In the genomic region with DNA sequence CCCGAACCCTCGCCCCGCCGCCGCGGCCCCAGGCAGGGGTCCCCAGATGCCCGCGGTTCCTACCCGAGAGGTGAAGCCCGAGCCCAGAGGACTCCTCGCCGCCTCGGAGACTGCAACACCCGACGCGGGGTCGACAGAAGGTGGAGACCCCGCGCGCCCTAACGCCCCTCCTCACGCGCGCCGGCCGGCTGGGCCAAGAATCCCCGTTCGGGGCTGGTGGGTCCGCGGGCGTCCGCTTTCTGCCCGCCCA, we compare ENCODE assay signal across 7 cellular contexts. TPM values are rescaled to one million over a fixed set of nuclear protein-coding genes. Genes with fewer than 3 reads are reported as not detected.
DNase-seq lines count a peak whose midpoint lies in the region; ATAC-seq and TF ChIP-seq lines count a peak whose summit lies in the region.

No MANE protein-coding gene starts in this region.

- no peaks in the 10 kb centered on the region for H3K9me3 Mint-ChIP-seq in naive thymus-derived CD8-positive, alpha-beta T cell

- peak overlapping the region; percentile 41; the same call in 1 of the 2 replicates for H2AFZ ChIP-seq in Loucy (ENCODE audit: low read length)

- POLR2A ChIA-PET in naive thymus-derived CD8-positive, alpha-beta T cell (lab: Charles Lee), result interaction anchor here (1.0 to 2.6 kb wide), 11 partner anchors 23 to 334 kb away, joined by 3 to 16 read pairs (median 6); a partner anchor contains a TSS

- peaks cover 15 to 53% (median 40%) of the 10 kb centered on the region in 4 donors for H3K4me1 Mint-ChIP-seq in naive thymus-derived CD8-positive, alpha-beta T cell

- H3K9ac ChIP-seq in Loucy (ENCODE audit: low read depth, low read length, poor library complexity, severe bottlenecking), result peak overlapping the region; percentile 98

- H3K27me3 ChIP-seq in Loucy (ENCODE audit: insufficient read depth, low read length, poor library complexity, severe bottlenecking), result peaks cover 7% of the 10 kb centered on the region
- H3K27me3 ChIP-seq in effector memory CD4-positive, alpha-beta T cell (replicated peaks; ENCODE audit: control insufficient read depth, insufficient read depth, low read length, poor library complexity, severe bottlenecking), result no peaks in the 10 kb centered on the region

- H3K4me3 Mint-ChIP-seq in naive thymus-derived CD8-positive, alpha-beta T cell, result peak overlapping the region; percentile 87 to 97 (median 92)

- H3K4me1 ChIP-seq in Loucy (ENCODE audit: insufficient read depth, low read length, poor library complexity, severe bottlenecking), result peaks cover 28% of the 10 kb centered on the region
- peaks cover 12% of the 10 kb centered on the region for H3K4me1 ChIP-seq in effector memory CD4-positive, alpha-beta T cell (ENCODE audit: control insufficient read depth, insufficient read depth, low read length, poor library complexity, severe bottlenecking)

- peaks cover 63% of the 10 kb centered on the region for H3K79me2 ChIP-seq in Loucy (ENCODE audit: insufficient read depth, low read length)

- peak; percentile 9 for ATAC-seq in GM21447 (IDR thresholded peaks at IDR 0.05; ENCODE audit: unreplicated experiment)
- ATAC-seq in naive thymus-derived CD8-positive, alpha-beta T cell, result peak in 1 of 2 donors; percentile 5

- H3K9me2 ChIP-seq in Loucy (replicated peaks; ENCODE audit: low read depth, low read length), result no peaks in the 10 kb centered on the region

- H3K4me3 ChIP-seq in Loucy (ENCODE audit: low read length, poor library complexity, severe bottlenecking), result peak overlapping the region; percentile 88
- H3K4me3 ChIP-seq in effector memory CD4-positive, alpha-beta T cell (ENCODE audit: insufficient read depth, low read depth, low read length, poor library complexity, severe bottlenecking), result peak overlapping the region; percentile 74

- H3K27me3 Mint-ChIP-seq in naive thymus-derived CD8-positive, alpha-beta T cell, result no peaks in the 10 kb centered on the region

- H3K27ac ChIP-seq in effector memory CD4-positive, alpha-beta T cell (ENCODE audit: insufficient read depth, low read length, poor library complexity, severe bottlenecking), result peak overlapping the region; percentile 92

- H3K9me3 ChIP-seq in Loucy (ENCODE audit: insufficient read depth, low read depth, low read length), result no peaks in the 10 kb centered on the region
- no peaks in the 10 kb centered on the region for H3K9me3 ChIP-seq in effector memory CD4-positive, alpha-beta T cell (ENCODE audit: control insufficient read depth, low read length)

- H3K4me2 ChIP-seq in Loucy (ENCODE audit: low read depth, low read length, poor library complexity, severe bottlenecking), result peak overlapping the region; percentile 84

- DNase-seq in effector memory CD4-positive, alpha-beta T cell, result no peak
- DNase-seq in naive thymus-derived CD8-positive, alpha-beta T cell, result no peak
- DNase-seq in NCI-H1092 treated with DMSO at 0.1 percent for 48 hours (lab: John Stamatoyannopoulos, UW) (no peak), kidney tubule cell (ENCODE audit: low spot score) (no peak), NCI-H1417 (lab: John Stamatoyannopoulos, UW) (no peak)

- peaks cover 0 to 35% (median 0%) of the 10 kb centered on the region in 3 donors for H3K36me3 Mint-ChIP-seq in naive thymus-derived CD8-positive, alpha-beta T cell

- TF ChIP-seq CTCF in Loucy (conservative IDR thresholded peaks at IDR 0.05; ENCODE audit: low read length), result no peak

- peaks cover 7% of the 10 kb centered on the region; the same call in 1 of the 2 replicates for H3K36me3 ChIP-seq in Loucy (ENCODE audit: insufficient read depth, low read length)
- H3K36me3 ChIP-seq in effector memory CD4-positive, alpha-beta T cell (ENCODE audit: control insufficient read depth, insufficient read depth, low read length), result peaks cover 8% of the 10 kb centered on the region

- H3K27ac Mint-ChIP-seq in naive thymus-derived CD8-positive, alpha-beta T cell, result peak overlapping the region; percentile 71 to 98 (median 90)

- H3F3A ChIP-seq in Loucy (ENCODE audit: low read depth), result no peaks in the 10 kb centered on the region

- peaks cover 49% of the 10 kb centered on the region for H4K20me1 ChIP-seq in Loucy (ENCODE audit: insufficient read depth, low read length, poor library complexity, severe bottlenecking)

RNA-seq across cellular contexts. Expression of a gene that starts 0.5 kb away (rescaled TPM):
- 100 to 1,000 TPM; 250 to 255 TPM for total RNA-seq in naive thymus-derived CD8-positive, alpha-beta T cell
- polyA plus RNA-seq in naive thymus-derived CD8-positive, alpha-beta T cell, result 100 to 1,000 TPM; 293 to 381 (median 325) TPM

RNA-seq across cellular contexts. Expression of a gene that starts 23.2 kb away (rescaled TPM):
- 100 to 1,000 TPM; 150 to 155 TPM for total RNA-seq in naive thymus-derived CD8-positive, alpha-beta T cell
- polyA plus RNA-seq in naive thymus-derived CD8-positive, alpha-beta T cell, result 10 to 100 TPM; 17.3 to 39.4 (median 21.4) TPM

RNA-seq across cellular contexts. Expression of a gene that starts 27.9 kb away (rescaled TPM):
- 10 to 100 TPM; 25.6 to 27.0 TPM for total RNA-seq in naive thymus-derived CD8-positive, alpha-beta T cell
- polyA plus RNA-seq in naive thymus-derived CD8-positive, alpha-beta T cell, result 10 to 100 TPM; 68.6 to 76.6 (median 70.7) TPM

RNA-seq across cellular contexts. Expression of a gene that starts 50.7 kb away (rescaled TPM):
- total RNA-seq in naive thymus-derived CD8-positive, alpha-beta T cell, result 10 to 100 TPM; 52.8 to 66.6 TPM
- 10 to 100 TPM; 46.0 to 53.6 (median 50.6) TPM for polyA plus RNA-seq in naive thymus-derived CD8-positive, alpha-beta T cell
